In the genomic region with DNA sequence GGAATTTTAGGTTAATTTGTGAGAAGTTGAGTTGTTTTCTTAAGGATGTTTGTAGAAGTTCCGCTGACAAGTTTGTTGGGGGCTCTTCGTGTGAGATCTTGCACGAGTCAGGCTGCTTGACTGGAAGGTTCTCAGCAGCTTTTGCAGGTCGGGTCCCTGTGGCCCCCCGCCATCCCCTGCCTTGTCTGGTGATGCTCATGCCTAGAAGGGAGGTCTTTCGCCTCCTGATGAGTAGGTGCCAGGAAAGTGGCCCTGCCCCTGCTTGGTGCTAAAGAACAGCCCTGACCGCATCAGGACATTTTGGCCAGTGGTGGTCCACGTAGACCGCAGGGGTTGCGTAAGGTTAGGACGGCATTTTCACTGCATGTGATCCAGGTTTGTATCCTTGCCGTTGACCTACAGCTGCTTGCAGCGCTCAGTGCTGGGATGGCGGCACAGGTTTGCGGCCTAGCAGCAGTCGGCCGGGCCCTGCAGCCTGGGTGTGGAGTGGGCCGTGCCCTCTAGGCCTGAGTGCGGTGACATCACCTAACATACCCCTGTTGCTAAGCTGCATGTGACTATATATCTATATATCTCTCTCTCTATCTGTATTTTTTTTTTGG, we compare ENCODE assay signal across 12 cellular contexts.
DNase-seq lines count a peak whose midpoint lies in the region; ATAC-seq, FAIRE-seq and TF ChIP-seq lines count a peak whose summit lies in the region.
"Had no signal": no experiment of that assay in that cellular context is flagged by ENCODE, and none has a peak within 500 bp of the region (broad histone marks: within the 10 kb centered on the region; RNA-seq: fewer than 3 reads in every experiment).

No MANE protein-coding gene starts in this region.

- H2BK12ac ChIP-seq in H1 (ENCODE audit: low read depth, low read length) (no peak overlapping the region), neuronal stem cell (ENCODE audit: low read length) (peak overlapping the region; percentile 1)

- H2BK5ac ChIP-seq in H1 (ENCODE audit: low read depth, low read length): 0 out of 2 replicates have a peak overlapping the region, but pooled peaks have one; percentile 68
- H2BK5ac ChIP-seq in neuronal stem cell (ENCODE audit: low read length): no peak overlapping the region

- peaks cover 13 to 35% of the 10 kb centered on the region in 2 experiments for H4K20me1 ChIP-seq in H1 (replicated peaks in 1 of 2; ENCODE audit: control insufficient read depth in 1 of 2, insufficient read depth in 2 of 2, low read length in 2 of 2)

- H2BK20ac ChIP-seq in H1 (ENCODE audit: low read length): no peak overlapping the region

- H3K79me1 ChIP-seq in H1 (ENCODE audit: low read depth, low read length) (peaks cover 25% of the 10 kb centered on the region), neuronal stem cell (ENCODE audit: low read depth, low read length) (peaks cover 15% of the 10 kb centered on the region)

- ATAC-seq in Right ventricle myocardium inferior: no peak
- ATAC-seq in upper lobe of right lung: no peak

- no peak overlapping the region for H4K5ac ChIP-seq in H1 (ENCODE audit: insufficient read length, low read depth, low read length)

- intact Hi-C loops in cardiac septum (cut with DNase I): no loop called here
- intact Hi-C loops in Right ventricle myocardium inferior (cut with DNase I): loop anchor here (5.0 to 10.0 kb wide), 2 partner anchors 42 to 144 kb away; no protein-coding TSS in a partner anchor
- intact Hi-C loops in upper lobe of right lung (cut with DNase I): no loop called here

- H3K14ac ChIP-seq in H1 (ENCODE audit: insufficient read length) (no peak overlapping the region), neuronal stem cell (ENCODE audit: low read length) (peak overlapping the region; percentile 84)

- H3K27ac ChIP-seq in H1 (ENCODE audit: low read depth, low read length): no peak overlapping the region
- no peak overlapping the region for H3K27ac ChIP-seq in neuronal stem cell (replicated peaks; ENCODE audit: low read length)
- H3K27ac ChIP-seq in upper lobe of right lung: peak overlapping the region; percentile 68

- POLR2A ChIA-PET in H1 (lab: Charles Lee; ENCODE audit: partially characterized antibody): interaction anchor here (0.6 to 0.9 kb wide), 2 partner anchors 68 to 115 kb away, joined by 4 to 5 read pairs; no protein-coding TSS in a partner anchor

- no peaks in the 10 kb centered on the region for H3K23me2 ChIP-seq in H1 (ENCODE audit: low read depth, low read length)

- H3K56ac ChIP-seq in H1 (replicated peaks; ENCODE audit: insufficient read length, low read depth, low read length): no peak overlapping the region

- no peak for TF ChIP-seq EP300 in H1 (IDR thresholded peaks at IDR 0.05; ENCODE audit: borderline replicate concordance in 1 of 2, low read depth in 2 of 2, low read length in 2 of 2)

- H3K18ac ChIP-seq in H1 (ENCODE audit: extremely low read depth, low read length) (no peak overlapping the region; the same call in 1 of the 2 replicates), neuronal stem cell (ENCODE audit: low read length) (peak overlapping the region; percentile 52)

- H3K79me2 ChIP-seq in H1 (ENCODE audit: control insufficient read depth in 1 of 2, insufficient read depth in 2 of 2, low read length in 2 of 2): peaks cover 0 to 92% of the 10 kb centered on the region in 2 experiments; a peak in 2 of 4 replicates

- no peak overlapping the region for H3K4me3 ChIP-seq in H1 (ENCODE audit: extremely low read depth in 1 of 4, insufficient read depth in 2 of 4, low read depth in 3 of 4, low read length in 4 of 4)
- H3K4me3 ChIP-seq in neuronal stem cell (ENCODE audit: low read length in 2 of 2): peak overlapping the region in 1 of 2 donors; percentile 15
- no peak overlapping the region for H3K4me3 ChIP-seq in upper lobe of right lung

- TF ChIP-seq CTCF in H1 (IDR thresholded peaks at IDR 0.05; ENCODE audit: control extremely low read depth in 1 of 3, insufficient read depth in 1 of 3, low read depth in 1 of 3, low read length in 3 of 3) (no peak), upper lobe of right lung (IDR thresholded peaks at IDR 0.05) (no peak)

- DNase-seq in cardiac septum (ENCODE audit: low spot score) (peak; percentile 69), Right ventricle myocardium inferior (ENCODE audit: missing footprints) (no peak), H1 (ENCODE audit: low read depth in 1 of 2, low spot score in 2 of 2) (no peak), neuronal stem cell (ENCODE audit: low spot score) (no peak), upper lobe of right lung (no peak), activated gamma-delta T cell treated with Interleukin-2 at 50 U/mL for 16 hours (no peak), SHP77 (lab: John Stamatoyannopoulos, UW) (no peak), NCI-H345 (lab: John Stamatoyannopoulos, UW) (no peak)
- DNase-seq: ACHN, Karpas-422, NCI-H2081 had no signal

- CTCF ChIA-PET in H1 (lab: Charles Lee; ENCODE audit: partially characterized antibody): interaction anchor here (1.1 to 2.2 kb wide), 7 partner anchors 10 to 125 kb away, joined by 3 to 12 read pairs (median 4); no protein-coding TSS in a partner anchor

- H3K36me3 ChIP-seq in H1 (ENCODE audit: control insufficient read depth in 2 of 4, insufficient read depth in 4 of 4, low read length in 3 of 4): peaks cover 2 to 36% (median 18%) of the 10 kb centered on the region in 4 experiments
- peaks cover 10 to 52% of the 10 kb centered on the region in 2 donors for H3K36me3 ChIP-seq in neuronal stem cell (replicated peaks in 1 of 2; ENCODE audit: control insufficient read depth in 2 of 2, insufficient read depth in 2 of 2, low read length in 2 of 2)
- no peaks in the 10 kb centered on the region for H3K36me3 ChIP-seq in upper lobe of right lung

- no peak overlapping the region for H3K4ac ChIP-seq in H1 (replicated peaks; ENCODE audit: insufficient read length, low read depth, low read length)
- H3K4ac ChIP-seq in neuronal stem cell (ENCODE audit: low read length): no peak overlapping the region

- no peak for FAIRE-seq in H1 (lab: Jason Lieb, UNC)
- FAIRE-seq: colon had no signal

- H2AFZ ChIP-seq in H1 (ENCODE audit: low read length): no peak overlapping the region
- H2AFZ ChIP-seq in neuronal stem cell (ENCODE audit: low read length): no peak overlapping the region

- H2BK15ac ChIP-seq in H1 (ENCODE audit: low read length) (no peak overlapping the region), neuronal stem cell (ENCODE audit: low read length) (no peak overlapping the region)

- H3K23ac ChIP-seq in H1 (ENCODE audit: insufficient read length) (no peak overlapping the region), neuronal stem cell (ENCODE audit: low read depth, low read length, poor library complexity) (peak overlapping the region; percentile 52)

- WGBS in H1 (ENCODE audit: extremely low coverage in 1 of 2, insufficient coverage in 1 of 2, insufficient read length in 1 of 2, insufficient replicate concordance in 2 of 2, low coverage in 1 of 2, low lambda C conversion rate in 2 of 2, missing lambda C conversion rate in 1 of 2), 2 experiments: 95% methylated on average over 19 of the region's 19 CpGs; no CpG with 5 or more reads in 1 of the 2 experiments
- WGBS in neuronal stem cell (ENCODE audit: extremely low coverage in 2 of 2, insufficient read length in 2 of 2, insufficient replicate concordance in 1 of 2), 2 donors: no CpG with 5 or more reads among the region's 19 CpGs

- no peak overlapping the region for H2AK5ac ChIP-seq in H1 (ENCODE audit: low read depth, low read length)
- H2AK5ac ChIP-seq in neuronal stem cell (ENCODE audit: low read depth, low read length): no peak overlapping the region

- H4K8ac ChIP-seq in H1 (ENCODE audit: extremely low read depth, insufficient read depth, low read length): no peak overlapping the region
- peak overlapping the region; percentile 52 for H4K8ac ChIP-seq in neuronal stem cell (ENCODE audit: low read depth, low read length)

- no peak overlapping the region for H3K9ac ChIP-seq in H1 (replicated peaks in 1 of 4; ENCODE audit: extremely low read depth in 1 of 4, low read depth in 3 of 4, low read length in 3 of 4)
- H3K9ac ChIP-seq in neuronal stem cell (ENCODE audit: low read depth, low read length, poor library complexity): peak overlapping the region; percentile 7

- H3K4me1 ChIP-seq in H1 (replicated peaks in 1 of 4; ENCODE audit: control insufficient read depth in 3 of 4, insufficient read depth in 4 of 4, low read length in 3 of 4) (peaks cover 0 to 3% (median 3%) of the 10 kb centered on the region in 4 experiments; a peak in 3 of 7 replicates), neuronal stem cell (ENCODE audit: control insufficient read depth in 2 of 2, insufficient read depth in 1 of 2, low read depth in 1 of 2, low read length in 2 of 2) (peaks cover 0 to 9% of the 10 kb centered on the region in 2 donors), upper lobe of right lung (peaks cover 19% of the 10 kb centered on the region)

- no peaks in the 10 kb centered on the region for H3K9me3 ChIP-seq in H1 (ENCODE audit: insufficient read depth in 2 of 2, low read depth in 1 of 2, low read length in 1 of 2)
- H3K9me3 ChIP-seq in neuronal stem cell (replicated peaks in 1 of 2; ENCODE audit: control insufficient read depth in 2 of 2, insufficient read depth in 1 of 2, low read depth in 1 of 2, low read length in 2 of 2): no peaks in the 10 kb centered on the region
- H3K9me3 ChIP-seq in upper lobe of right lung: no peaks in the 10 kb centered on the region

- H3K4me2 ChIP-seq in H1 (ENCODE audit: insufficient read depth in 1 of 2, low read depth in 2 of 2, low read length in 2 of 2) (no peak overlapping the region), neuronal stem cell (ENCODE audit: insufficient read depth, low read length, poor library complexity, severe bottlenecking) (no peak overlapping the region)

- H3K27me3 ChIP-seq in H1 (replicated peaks in 1 of 4; ENCODE audit: control insufficient read depth in 3 of 4, extremely low read depth in 1 of 4, insufficient read depth in 3 of 4, low read length in 3 of 4) (no peaks in the 10 kb centered on the region), neuronal stem cell (ENCODE audit: control insufficient read depth in 3 of 3, insufficient read depth in 3 of 3, low read depth in 1 of 3, low read length in 3 of 3) (no peaks in the 10 kb centered on the region), upper lobe of right lung (no peaks in the 10 kb centered on the region)

- no peak overlapping the region for H2BK120ac ChIP-seq in H1 (replicated peaks; ENCODE audit: low read depth, low read length)
- peak overlapping the region; percentile 9 for H2BK120ac ChIP-seq in neuronal stem cell (ENCODE audit: low read depth, low read length)

- TF ChIP-seq RAD21 in H1 (IDR thresholded peaks at IDR 0.05 in 1 of 2, conservative IDR thresholded peaks at IDR 0.05 in 1 of 2; ENCODE audit: low read depth in 2 of 2, low read length in 2 of 2): no peak

- peak overlapping the region; percentile 11 for H4K91ac ChIP-seq in H1 (replicated peaks; ENCODE audit: insufficient read length, low read length)
- H4K91ac ChIP-seq in neuronal stem cell (ENCODE audit: low read depth, low read length, poor library complexity): no peak overlapping the region

- no peak for TF ChIP-seq POLR2A in H1 (IDR thresholded peaks at IDR 0.05; ENCODE audit: control extremely low read depth in 1 of 2, low read depth in 2 of 2, low read length in 2 of 2)

TF ChIP-seq in H1, 55 proteins besides CTCF, POLR2A, EP300 and RAD21 (continues in another document):
- TF ChIP-seq HDAC6 (IDR thresholded peaks at IDR 0.05; ENCODE audit: low read depth, low read length) (no peak), CBX8 (IDR thresholded peaks at IDR 0.05; ENCODE audit: borderline replicate concordance, low read depth, low read length) (no peak), TBP (IDR thresholded peaks at IDR 0.05; ENCODE audit: low read depth, low read length) (no peak)
